17 cellular contexts compared by ENCODE assay signal in the genomic region with DNA sequence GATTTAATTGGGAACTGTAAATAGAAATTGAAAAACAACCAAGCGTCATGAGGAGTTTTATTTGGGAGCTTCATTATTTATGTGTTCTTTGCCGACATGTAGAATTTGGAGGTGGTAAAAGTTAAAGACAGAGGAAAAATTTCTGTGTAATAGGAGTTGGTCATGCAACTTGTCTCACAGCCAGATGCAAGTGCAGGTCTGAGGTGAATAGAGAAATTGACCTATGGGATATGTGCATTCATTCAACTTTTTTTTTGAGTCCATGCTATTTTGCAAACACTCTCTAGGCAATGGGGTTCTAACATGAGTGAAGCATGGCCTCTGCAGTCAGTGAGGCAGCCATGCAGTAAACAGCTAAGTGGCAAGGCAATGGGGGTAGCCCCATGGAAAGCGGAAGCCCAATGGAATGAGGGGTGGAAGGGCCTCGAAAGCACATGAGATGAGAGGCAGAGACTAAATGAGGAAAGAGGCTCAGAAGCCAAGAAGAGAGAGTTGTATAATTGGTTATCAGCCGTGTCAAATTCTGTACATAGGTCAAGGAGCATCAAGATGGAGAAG. TPM values are rescaled to one million over a fixed set of nuclear protein-coding genes. Genes with fewer than 3 reads are reported as not detected.
A peak's percentile ranks its signal among the peaks of the same experiment; 100 is the strongest.
DNase-seq lines count a peak whose midpoint lies in the region; ATAC-seq and TF ChIP-seq lines count a peak whose summit lies in the region.
"Had no signal": no experiment of that assay in that cellular context is flagged by ENCODE, and none has a peak within 500 bp of the region (broad histone marks: within the 10 kb centered on the region; RNA-seq: fewer than 3 reads in every experiment).

No MANE protein-coding gene starts in this region.

- H3K4me3 ChIP-seq in ACC112 (ENCODE audit: low read depth, low read length) (no peak overlapping the region; the same call in 1 of the 2 replicates), PC-9 (no peak overlapping the region), iPS-20b (ENCODE audit: low read length) (no peak overlapping the region), gastrocnemius medialis (no peak overlapping the region)
- H3K4me3 ChIP-seq: ascending aorta, upper lobe of left lung had no signal

- in situ Hi-C loops in gastrocnemius medialis (cut with MboI; ENCODE audit: low sequenced_read_pairs in 4 of 4): no loop called here

- H3K27me3 Mint-ChIP-seq in CD4-positive, alpha-beta T cell: peaks cover 9% of the 10 kb centered on the region

- BruUV-seq in PC-9 (replicated peaks; lab: Mats Ljungman, UMichigan): no TSS peak

- DNase-seq in PC-9 (no peak), gastrocnemius medialis (no peak), cortex of kidney (lab: John Stamatoyannopoulos, UW) (no peak)
- no peak for DNase-seq in CD4-positive, alpha-beta T cell
- DNase-seq: activated B cell treated with CpG ODN at 0.5 μM for 24 hours; activated effector memory CD4-positive, alpha-beta T cell treated with Interleukin-2 at 50 U/mL for 16 hours; left colon; naive B cell; NCI-H1105; retina had no signal

- H3K27ac ChIP-seq in ACC112 (ENCODE audit: low read depth, low read length) (no peak overlapping the region), PC-9 (no peak overlapping the region), iPS-20b (ENCODE audit: low read length) (peak overlapping the region; percentile 37), gastrocnemius medialis (peak overlapping the region; percentile 76 to 90 (median 88))
- no peak overlapping the region for H3K27ac ChIP-seq in CD4-positive, alpha-beta T cell (ENCODE audit: low read depth, low read length)

- POLR2A ChIA-PET in PC-9 (lab: Charles Lee; ENCODE audit: unreplicated experiment): no interaction called here
- POLR2A ChIA-PET in CD4-positive, alpha-beta T cell (lab: Charles Lee): no interaction called here

- H2AFZ ChIP-seq in ACC112 (ENCODE audit: low read length, unreplicated experiment): peak overlapping the region; percentile 97
- H2AFZ ChIP-seq in PC-9: 0 out of 2 replicates have a peak overlapping the region, but pooled peaks have one; percentile 56

- H3K36me3 Mint-ChIP-seq in CD4-positive, alpha-beta T cell (ENCODE audit: low read depth): no peaks in the 10 kb centered on the region
- H3K36me3 Mint-ChIP-seq: naive B cell had no signal

- H3K79me2 ChIP-seq in ACC112 (ENCODE audit: control insufficient read depth, insufficient read depth, low read length, unreplicated experiment): no peaks in the 10 kb centered on the region
- H3K79me2 ChIP-seq in PC-9 (ENCODE audit: low read depth): no peaks in the 10 kb centered on the region

- H3K9me3 ChIP-seq in PC-9 (ENCODE audit: insufficient read depth, low read depth) (no peaks in the 10 kb centered on the region), iPS-20b (ENCODE audit: insufficient read depth, low read depth, low read length) (no peaks in the 10 kb centered on the region), gastrocnemius medialis (no peaks in the 10 kb centered on the region)
- H3K9me3 ChIP-seq in CD4-positive, alpha-beta T cell (ENCODE audit: control insufficient read depth, low read length): no peaks in the 10 kb centered on the region
- H3K9me3 ChIP-seq: ascending aorta, upper lobe of left lung had no signal

- no peak for TF ChIP-seq POLR2A in gastrocnemius medialis (IDR thresholded peaks at IDR 0.05)

- H3K9ac ChIP-seq in iPS-20b (ENCODE audit: low read depth, low read length): no peak overlapping the region

- H3K36me3 ChIP-seq in ACC112 (ENCODE audit: insufficient read depth, low read length): no peaks in the 10 kb centered on the region
- H3K36me3 ChIP-seq in PC-9 (ENCODE audit: low read depth): no peaks in the 10 kb centered on the region
- H3K36me3 ChIP-seq in iPS-20b (ENCODE audit: insufficient read depth, low read depth, low read length): no peaks in the 10 kb centered on the region
- no peaks in the 10 kb centered on the region for H3K36me3 ChIP-seq in gastrocnemius medialis
- H3K36me3 ChIP-seq: ascending aorta, upper lobe of left lung had no signal

- CTCF ChIA-PET in PC-9 (lab: Charles Lee): no interaction called here
- CTCF ChIA-PET in CD4-positive, alpha-beta T cell (lab: Charles Lee): no interaction called here

- no peaks in the 10 kb centered on the region for H3F3A ChIP-seq in PC-9 (ENCODE audit: insufficient read depth, low read depth)

- intact Hi-C loops in PC-9 (cut with micrococcal nuclease; ENCODE audit: unreplicated experiment): no loop called here
- intact Hi-C loops in gastrocnemius medialis (cut with DNase I; ENCODE audit: low total_unique reads): loop anchor here (1.0 to 10.0 kb wide), 5 partner anchors 56 to 614 kb away; no protein-coding TSS in a partner anchor
- intact Hi-C loops in CD4-positive, alpha-beta T cell (cut with DNase I, micrococcal nuclease): no loop called here

- no peaks in the 10 kb centered on the region; the same call in 1 of the 2 replicates for H3K9me2 ChIP-seq in PC-9 (ENCODE audit: insufficient read depth)

- H3K9me3 Mint-ChIP-seq in CD4-positive, alpha-beta T cell: no peaks in the 10 kb centered on the region
- H3K9me3 Mint-ChIP-seq: activated B cell treated with CpG ODN at 0.5 μM for 24 hours; naive B cell; T-helper 1 cell treated with Interleukin-12 subunit alpha and Interleukin-12 subunit beta and Interleukin-4 antibody, amounts not matched to agents 30 μg/mL and 1 μg/mL, for 36 hours had no signal

- H3K4me1 ChIP-seq in ACC112 (ENCODE audit: control insufficient read depth, insufficient read depth, low read length, unreplicated experiment) (peaks cover 9% of the 10 kb centered on the region), PC-9 (replicated peaks; ENCODE audit: insufficient read depth) (peaks cover 22% of the 10 kb centered on the region), iPS-20b (ENCODE audit: insufficient read depth, low read length) (peaks cover 20% of the 10 kb centered on the region; the same call in 1 of the 2 replicates), gastrocnemius medialis (peaks cover 22 to 25% of the 10 kb centered on the region in 2 donors)

- no peak overlapping the region for H3K27ac Mint-ChIP-seq in CD4-positive, alpha-beta T cell
- H3K27ac Mint-ChIP-seq: activated B cell treated with CpG ODN at 0.5 μM for 24 hours; naive B cell; T-helper 1 cell treated with Interleukin-12 subunit alpha and Interleukin-12 subunit beta and Interleukin-4 antibody, amounts not matched to agents 30 μg/mL and 1 μg/mL, for 36 hours had no signal

- no peaks in the 10 kb centered on the region for H3K4me1 Mint-ChIP-seq in CD4-positive, alpha-beta T cell (ENCODE audit: low read depth)
- H3K4me1 Mint-ChIP-seq: activated B cell treated with CpG ODN at 0.5 μM for 24 hours had no signal

- TF ChIP-seq CTCF in PC-9 (conservative IDR thresholded peaks at IDR 0.05) (no peak), gastrocnemius medialis (IDR thresholded peaks at IDR 0.05 in 4 of 5, conservative IDR thresholded peaks at IDR 0.05 in 1 of 5) (no peak)
- TF ChIP-seq CTCF in CD4-positive, alpha-beta T cell (IDR thresholded peaks at IDR 0.05): no peak

- no peak overlapping the region for H3K4me3 Mint-ChIP-seq in CD4-positive, alpha-beta T cell
- H3K4me3 Mint-ChIP-seq: activated B cell treated with CpG ODN at 0.5 μM for 24 hours; T-helper 1 cell treated with Interleukin-12 subunit alpha and Interleukin-12 subunit beta and Interleukin-4 antibody, amounts not matched to agents 30 μg/mL and 1 μg/mL, for 36 hours had no signal

- peak overlapping the region; percentile 27 for H3K4me2 ChIP-seq in PC-9

- no peaks in the 10 kb centered on the region for H4K20me1 ChIP-seq in PC-9 (ENCODE audit: insufficient read depth)

- no peaks in the 10 kb centered on the region for H3K27me3 ChIP-seq in ACC112 (ENCODE audit: insufficient read depth, low read length)
- H3K27me3 ChIP-seq in PC-9 (ENCODE audit: insufficient read depth, low read depth): no peaks in the 10 kb centered on the region
- no peaks in the 10 kb centered on the region for H3K27me3 ChIP-seq in iPS-20b (ENCODE audit: insufficient read depth, low read length)
- no peaks in the 10 kb centered on the region for H3K27me3 ChIP-seq in gastrocnemius medialis
- no peaks in the 10 kb centered on the region for H3K27me3 ChIP-seq in CD4-positive, alpha-beta T cell (ENCODE audit: control insufficient read depth, insufficient read depth, low read length)
- H3K27me3 ChIP-seq: ascending aorta, upper lobe of left lung had no signal

- ATAC-seq in gastrocnemius medialis: no peak
- ATAC-seq in HG02571 (IDR thresholded peaks at IDR 0.05; ENCODE audit: unreplicated experiment): no peak
- no peak for ATAC-seq in HG03159 (IDR thresholded peaks at IDR 0.05; ENCODE audit: unreplicated experiment)
- no peak for ATAC-seq in CD4-positive, alpha-beta T cell (ENCODE audit: poor library complexity)

RNA-seq across cellular contexts. Expression of gene NRIP1, which starts 56.4 kb away (rescaled TPM):
- total RNA-seq in PC-9 (2021) (25.2 and 33.0 TPM in 2 replicates), gastrocnemius medialis (10 to 100 TPM; 35.7 to 63.7 (median 41.0) TPM)
- total RNA-seq in CD4-positive, alpha-beta T cell: 10 to 100 TPM; 41.6 to 50.1 TPM

Comparison
In these comparisons a context has a peak if more than half of its experiments do, and no peak if none do; other contexts are left out.
1. H3K27ac ChIP-seq: peak in iPS-20b (single experiment) and gastrocnemius medialis (4 of 4); none in ACC112 (single experiment), PC-9 (single experiment) and CD4-positive, alpha-beta T cell (single experiment).